Comparison of ENCODE assay signal across 8 cellular contexts in genomic region chr20:38109657-38110524, GRCh38. TPM values are rescaled to one million over a fixed set of nuclear protein-coding genes. Genes with fewer than 3 reads are reported as not detected.
DNase-seq lines count a peak whose midpoint lies in the region; ATAC-seq, FAIRE-seq and TF ChIP-seq lines count a peak whose summit lies in the region.

No MANE protein-coding gene starts in this region.

- in situ Hi-C loops in astrocyte of the spinal cord (cut with HindIII; ENCODE audit: low sequenced_read_pairs): no loop called here

- intact Hi-C loops in kidney (cut with DNase I): no loop called here

- H3K9ac ChIP-seq in kidney (ENCODE audit: low read length in 2 of 2): no peak overlapping the region

- no peaks in the 10 kb centered on the region for H3K27me3 ChIP-seq in suprapubic skin

- no peak for TF ChIP-seq EP300 in suprapubic skin (IDR thresholded peaks at IDR 0.05)

- WGBS in suprapubic skin: 71% methylated on average over 7 of the region's 8 CpGs

- no peak for ATAC-seq in stimulated activated naive CD8-positive, alpha-beta T cell treated with anti-CD3 and anti-CD28 coated beads, Interleukin-15, Interleukin-2, amounts not matched to agents 100 U/mL and 50 U/mL, for 24 hours
- no peak for ATAC-seq in HG03097 (IDR thresholded peaks at IDR 0.05; ENCODE audit: low FRiP score, unreplicated experiment)

- H3K4me3 ChIP-seq in astrocyte of the spinal cord (ENCODE audit: low read depth, low read length) (no peak overlapping the region), kidney (ENCODE audit: low read length in 2 of 2) (no peak overlapping the region), suprapubic skin (no peak overlapping the region)

- DNase-seq in HS-27A (ENCODE audit: low read depth) (peak; percentile 100), astrocyte of the spinal cord (ENCODE audit: low read depth, low spot score) (peak; percentile 95), kidney (no peak), suprapubic skin (ENCODE audit: low spot score in 2 of 2) (peak in 1 of 2 donors; percentile 85), T-helper 2 cell (no peak), GM19240 (ENCODE audit: insufficient read length, low spot score) (no peak)
- DNase-seq in stimulated activated naive CD8-positive, alpha-beta T cell treated with anti-CD3 and anti-CD28 coated beads, Interleukin-15, Interleukin-2, amounts not matched to agents 100 U/mL and 50 U/mL, for 24 hours: no peak

- no peaks in the 10 kb centered on the region for H3K36me3 ChIP-seq in kidney (ENCODE audit: control insufficient read depth in 1 of 2, insufficient read depth in 2 of 2, low read length in 2 of 2)
- H3K36me3 ChIP-seq in suprapubic skin: no peaks in the 10 kb centered on the region

- TF ChIP-seq POLR2A in suprapubic skin (IDR thresholded peaks at IDR 0.05): no peak

- H3K9me3 ChIP-seq in kidney (ENCODE audit: control insufficient read depth in 1 of 2, low read length in 2 of 2) (no peaks in the 10 kb centered on the region), suprapubic skin (no peaks in the 10 kb centered on the region)

- peaks cover 19 to 20% of the 10 kb centered on the region in 2 donors for H3K4me1 ChIP-seq in kidney (ENCODE audit: control insufficient read depth in 1 of 2, insufficient read depth in 1 of 2, low read depth in 1 of 2, low read length in 2 of 2)
- peaks cover 16% of the 10 kb centered on the region for H3K4me1 ChIP-seq in suprapubic skin

- TF ChIP-seq CTCF in astrocyte of the spinal cord (IDR thresholded peaks at IDR 0.05; ENCODE audit: low read depth, low read length) (no peak), kidney (IDR thresholded peaks at IDR 0.05; ENCODE audit: borderline replicate concordance, extremely low read depth, insufficient read depth) (no peak), suprapubic skin (IDR thresholded peaks at IDR 0.05) (no peak)

- peak overlapping the region; percentile 3 to 81 for H3K27ac ChIP-seq in kidney (ENCODE audit: low read depth in 2 of 2, low read length in 2 of 2)
- H3K27ac ChIP-seq in suprapubic skin: peak overlapping the region; percentile 51

- FAIRE-seq in kidney (lab: Jason Lieb, UNC): no peak

RNA-seq across cellular contexts. Expression of gene TGM2, which starts 55.2 kb away (rescaled TPM):
- total RNA-seq in kidney: 611 TPM
- polyA plus RNA-seq in kidney (ENCODE audit: insufficient read depth, low read depth, low replicate concordance): 44.6 TPM
- total RNA-seq in suprapubic skin: 1 to 10 TPM; 1.5 to 6.6 (median 3.8) TPM

Comparison
In these comparisons a context has a peak if more than half of its experiments do, and no peak if none do; other contexts are left out.
1. DNase-seq: peak in HS-27A (single experiment) and astrocyte of the spinal cord (single experiment); none in kidney (single experiment), stimulated activated naive CD8-positive, alpha-beta T cell treated with anti-CD3 and anti-CD28 coated beads, Interleukin-15, Interleukin-2, amounts not matched to agents 100 U/mL and 50 U/mL, for 24 hours (single experiment), T-helper 2 cell (0 of 5) and GM19240 (single experiment).
2. RNA of gene TGM2, which starts 55.2 kb away (total RNA-seq): 611 TPM in kidney (single experiment); 1.5 to 6.6 TPM in suprapubic skin; every median in the first group is over 10 times any median in the second.